In the genomic region with DNA sequence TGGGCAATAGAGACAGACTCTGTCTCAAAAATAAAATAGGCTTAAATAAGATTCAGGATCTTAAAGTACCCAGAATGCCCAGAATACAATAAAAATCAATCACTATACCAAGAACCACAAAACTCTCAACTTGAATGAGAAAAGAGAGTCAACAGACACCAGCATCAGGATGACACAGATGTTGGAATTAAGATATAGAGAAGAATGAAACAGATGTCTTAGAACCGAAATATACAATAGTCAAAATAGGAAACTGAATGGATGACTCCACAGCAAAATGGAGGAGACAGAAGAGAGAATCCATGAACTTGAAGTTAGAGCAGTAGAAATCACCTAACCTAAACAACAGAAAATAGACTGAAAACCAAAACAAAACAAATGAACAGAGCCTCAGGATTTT, we compare ENCODE assay signal across 1 cellular context.
TF ChIP-seq lines count a peak whose summit lies in the region.

No MANE protein-coding gene starts in this region.

TF ChIP-seq in HepG2, 621 proteins besides CTCF, POLR2A, EP300 and RAD21:
- TF ChIP-seq NFE2 (CRISPR knock-in tag; IDR thresholded peaks at IDR 0.05) (no peak), ZNF510 (CRISPR knock-in tag; IDR thresholded peaks at IDR 0.05; ENCODE audit: low read depth) (no peak), KLF15 (CRISPR knock-in tag; IDR thresholded peaks at IDR 0.05; ENCODE audit: borderline replicate concordance) (no peak), FOXA3 (CRISPR knock-in tag; IDR thresholded peaks at IDR 0.05) (no peak), ZNF460 (CRISPR knock-in tag; IDR thresholded peaks at IDR 0.05; ENCODE audit: borderline replicate concordance) (no peak), ZNF230 (CRISPR knock-in tag; IDR thresholded peaks at IDR 0.05) (no peak), STAT5B (CRISPR knock-in tag; IDR thresholded peaks at IDR 0.05) (no peak)
- TF ChIP-seq, protein P1, sequence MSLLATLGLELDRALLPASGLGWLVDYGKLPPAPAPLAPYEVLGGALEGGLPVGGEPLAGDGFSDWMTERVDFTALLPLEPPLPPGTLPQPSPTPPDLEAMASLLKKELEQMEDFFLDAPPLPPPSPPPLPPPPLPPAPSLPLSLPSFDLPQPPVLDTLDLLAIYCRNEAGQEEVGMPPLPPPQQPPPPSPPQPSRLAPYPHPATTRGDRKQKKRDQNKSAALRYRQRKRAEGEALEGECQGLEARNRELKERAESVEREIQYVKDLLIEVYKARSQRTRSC (CRISPR knock-in tag; IDR thresholded peaks at IDR 0.05; ENCODE audit: low read depth) = no peak
- TF ChIP-seq, protein P2, sequence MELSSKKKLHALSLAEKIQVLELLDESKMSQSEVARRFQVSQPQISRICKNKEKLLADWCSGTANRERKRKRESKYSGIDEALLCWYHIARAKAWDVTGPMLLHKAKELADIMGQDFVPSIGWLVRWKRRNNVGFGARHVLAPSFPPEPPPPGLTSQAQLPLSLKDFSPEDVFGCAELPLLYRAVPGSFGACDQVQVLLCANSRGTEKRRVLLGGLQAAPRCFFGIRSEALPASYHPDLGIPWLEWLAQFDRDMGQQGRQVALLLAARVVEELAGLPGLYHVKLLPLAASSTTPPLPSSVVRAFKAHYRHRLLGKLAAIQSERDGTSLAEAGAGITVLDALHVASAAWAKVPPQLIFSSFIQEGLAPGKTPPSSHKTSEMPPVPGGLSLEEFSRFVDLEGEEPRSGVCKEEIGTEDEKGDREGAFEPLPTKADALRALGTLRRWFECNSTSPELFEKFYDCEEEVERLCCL (CRISPR knock-in tag; IDR thresholded peaks at IDR 0.05; ENCODE audit: borderline replicate concordance) = no peak
TF ChIP-seq in HepG2: peak in this region for 0.
